9 cellular contexts compared by ENCODE assay signal in the genomic region with DNA sequence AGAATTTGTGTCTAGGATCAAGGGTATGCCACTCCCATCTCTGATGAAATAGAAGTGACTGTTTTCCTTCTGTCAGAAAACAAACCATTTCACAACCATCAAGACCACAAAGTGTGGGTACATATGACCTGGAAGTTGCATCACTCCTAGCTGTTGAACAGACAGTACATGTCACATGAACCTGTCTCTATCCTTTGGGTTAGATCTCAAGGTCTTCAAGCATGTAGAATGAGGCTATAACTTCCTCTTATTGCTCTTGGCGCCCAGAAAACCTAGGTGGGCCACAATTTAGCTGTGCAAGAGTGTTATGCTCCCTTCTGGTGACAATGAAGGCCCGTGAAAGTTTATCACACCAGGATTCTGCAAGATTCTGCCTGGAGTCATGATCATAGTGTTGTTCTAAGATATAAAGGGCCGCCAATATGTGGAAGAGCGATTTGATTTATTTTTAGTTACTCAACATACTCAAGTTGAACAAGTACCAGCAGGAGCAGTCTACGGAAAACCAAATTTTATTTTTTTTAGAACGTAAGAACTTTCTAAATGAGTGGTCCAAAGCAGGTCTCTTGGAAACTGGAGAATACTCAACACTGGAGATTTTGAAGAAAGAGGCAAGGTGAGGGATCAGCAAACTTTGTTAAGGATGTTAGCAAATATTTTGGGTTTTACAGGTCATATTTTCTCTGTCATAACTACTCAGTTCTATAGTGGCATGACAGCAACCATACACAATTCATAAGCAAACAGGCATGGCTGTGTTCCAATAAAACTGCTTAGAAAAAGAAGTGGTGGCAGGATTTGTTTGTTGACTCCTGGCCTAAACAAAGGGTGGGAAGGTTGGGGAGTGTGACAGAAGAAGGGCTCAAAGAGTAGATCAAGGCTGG.
DNase-seq lines count a peak whose midpoint lies in the region; ATAC-seq, FAIRE-seq and TF ChIP-seq lines count a peak whose summit lies in the region.
"Had no signal": no experiment of that assay in that cellular context is flagged by ENCODE, and none has a peak within 500 bp of the region (broad histone marks: within the 10 kb centered on the region; RNA-seq: fewer than 3 reads in every experiment).

No MANE protein-coding gene starts in this region.

- CTCF ChIA-PET in activated CD8-positive, alpha-beta T cell treated with anti-CD3 and anti-CD28 coated beads for 36 hours (lab: Charles Lee), result no interaction called here

- peak; percentile 58 for ATAC-seq in activated CD8-positive, alpha-beta T cell treated with anti-CD3 and anti-CD28 coated beads for 36 hours
- no peak for ATAC-seq in GM21447 (IDR thresholded peaks at IDR 0.05; ENCODE audit: unreplicated experiment)

- peak; percentile 24 for DNase-seq in AG09319 (ENCODE audit: extremely low read depth, low read depth)
- peak; percentile 32 for DNase-seq in HTR-8/SVneo (ENCODE audit: insufficient read length, low spot score)
- peak; percentile 33 for DNase-seq in activated CD8-positive, alpha-beta T cell treated with anti-CD3 and anti-CD28 coated beads for 36 hours
- DNase-seq in kidney tubule cell (ENCODE audit: low spot score), result peak; percentile 14
- no peak for DNase-seq in activated CD8-positive, alpha-beta memory T cell treated with anti-CD3 and anti-CD28 coated beads, Interleukin-2, amount 50 U/mL, for 48 hours
- DNase-seq in effector memory CD4-positive, alpha-beta T cell, result no peak
- no peak for DNase-seq in NCI-H2081 treated with DMSO at 0.1 percent for 48 hours (lab: John Stamatoyannopoulos, UW)
- DNase-seq: MG63 had no signal

- peak overlapping the region; percentile 40 for H3K27ac Mint-ChIP-seq in activated CD8-positive, alpha-beta T cell treated with anti-CD3 and anti-CD28 coated beads for 36 hours

- POLR2A ChIA-PET in activated CD8-positive, alpha-beta T cell treated with anti-CD3 and anti-CD28 coated beads for 36 hours (lab: Charles Lee), result interaction anchor here (1.3 kb wide), 1 partner anchor 88 kb away, joined by 4 read pairs; no protein-coding TSS in a partner anchor

- H3K9me3 Mint-ChIP-seq in activated CD8-positive, alpha-beta T cell treated with anti-CD3 and anti-CD28 coated beads for 36 hours, result peaks cover 6% of the 10 kb centered on the region

- no peak overlapping the region for H3K4me3 ChIP-seq in effector memory CD4-positive, alpha-beta T cell (ENCODE audit: insufficient read depth, low read depth, low read length, poor library complexity, severe bottlenecking)
- H3K4me3 ChIP-seq: MG63 had no signal

- no peaks in the 10 kb centered on the region for H3K9me3 ChIP-seq in effector memory CD4-positive, alpha-beta T cell (ENCODE audit: control insufficient read depth, low read length)
- H3K9me3 ChIP-seq: MG63 had no signal

- peak; percentile 4 for FAIRE-seq in HTR-8/SVneo (lab: Jason Lieb, UNC)

- no peaks in the 10 kb centered on the region for H3K27me3 Mint-ChIP-seq in activated CD8-positive, alpha-beta T cell treated with anti-CD3 and anti-CD28 coated beads for 36 hours

- no peak for TF ChIP-seq CTCF in AG09319 (IDR thresholded peaks at IDR 0.05; ENCODE audit: low read depth, low read length)
- no peak for TF ChIP-seq CTCF in activated CD8-positive, alpha-beta T cell treated with anti-CD3 and anti-CD28 coated beads for 36 hours (IDR thresholded peaks at IDR 0.05)

- no peak overlapping the region for H3K27ac ChIP-seq in effector memory CD4-positive, alpha-beta T cell (ENCODE audit: insufficient read depth, low read length, poor library complexity, severe bottlenecking)

- H3K27me3 ChIP-seq in effector memory CD4-positive, alpha-beta T cell (replicated peaks; ENCODE audit: control insufficient read depth, insufficient read depth, low read length, poor library complexity, severe bottlenecking), result no peaks in the 10 kb centered on the region

- H3K4me3 Mint-ChIP-seq in activated CD8-positive, alpha-beta T cell treated with anti-CD3 and anti-CD28 coated beads for 36 hours, result no peak overlapping the region

- H3K36me3 Mint-ChIP-seq in activated CD8-positive, alpha-beta T cell treated with anti-CD3 and anti-CD28 coated beads for 36 hours (ENCODE audit: low read depth), result peaks cover 8% of the 10 kb centered on the region

- H3K36me3 ChIP-seq in effector memory CD4-positive, alpha-beta T cell (ENCODE audit: control insufficient read depth, insufficient read depth, low read length), result no peaks in the 10 kb centered on the region
- H3K36me3 ChIP-seq: MG63 had no signal

- peaks cover 4% of the 10 kb centered on the region for H3K4me1 ChIP-seq in effector memory CD4-positive, alpha-beta T cell (ENCODE audit: control insufficient read depth, insufficient read depth, low read length, poor library complexity, severe bottlenecking)

- intact Hi-C loops in activated CD8-positive, alpha-beta T cell treated with anti-CD3 and anti-CD28 coated beads for 36 hours (cut with micrococcal nuclease), result no loop called here

- H3K4me1 Mint-ChIP-seq in activated CD8-positive, alpha-beta T cell treated with anti-CD3 and anti-CD28 coated beads for 36 hours (ENCODE audit: low read depth), result peaks cover 29% of the 10 kb centered on the region

Comparison
In these comparisons a context has a peak if more than half of its experiments do, and no peak if none do; other contexts are left out.
1. DNase-seq: peak in AG09319 (single experiment), HTR-8/SVneo (single experiment), activated CD8-positive, alpha-beta T cell treated with anti-CD3 and anti-CD28 coated beads for 36 hours (single experiment) and kidney tubule cell (single experiment); none in activated CD8-positive, alpha-beta memory T cell treated with anti-CD3 and anti-CD28 coated beads, Interleukin-2, amount 50 U/mL, for 48 hours (single experiment), effector memory CD4-positive, alpha-beta T cell (0 of 3) and NCI-H2081 treated with DMSO at 0.1 percent for 48 hours (single experiment).